In the genomic region with DNA sequence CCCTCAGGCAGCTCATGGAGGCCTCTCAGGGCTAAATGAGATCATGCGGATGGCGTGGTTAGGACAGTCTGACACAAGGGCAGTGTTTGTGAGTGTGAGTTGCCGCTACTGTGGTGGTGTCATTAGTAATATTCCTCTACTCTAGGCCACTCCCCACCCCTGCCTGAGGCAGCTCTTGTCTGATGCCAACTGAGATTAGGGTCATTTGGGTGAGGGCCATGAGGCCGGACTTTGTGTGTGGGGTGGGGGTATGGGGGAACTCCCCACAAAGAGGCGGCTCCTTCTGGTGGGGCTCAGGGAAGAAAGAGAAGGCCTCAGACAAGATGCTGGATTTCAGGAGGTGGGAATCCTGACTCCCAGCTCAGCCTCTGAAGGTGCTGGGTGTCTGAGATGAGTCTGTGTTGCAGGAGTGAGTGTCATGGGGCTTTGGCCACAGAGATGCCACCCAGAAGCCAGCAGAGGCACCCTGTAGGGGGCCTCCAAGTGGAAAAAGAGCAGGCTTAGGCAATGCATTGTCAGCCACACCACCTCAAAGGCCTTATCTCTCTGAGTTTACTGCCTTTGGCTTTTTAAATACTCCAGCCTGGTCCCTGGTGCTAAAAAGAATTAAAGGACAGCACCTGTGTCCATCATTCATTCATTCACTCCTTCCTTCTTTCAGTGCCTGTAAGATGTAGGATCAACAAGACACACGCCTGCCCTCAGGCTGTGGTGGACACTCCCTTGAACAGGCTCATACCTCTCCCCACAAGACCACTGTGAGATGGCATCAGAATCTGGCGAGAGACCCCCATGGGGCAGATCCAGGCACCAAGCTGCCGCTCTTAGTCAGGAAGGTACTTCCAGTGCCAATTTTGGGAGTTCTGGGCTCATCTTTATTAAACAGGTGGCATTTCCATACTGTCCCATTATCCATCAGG, we compare ENCODE assay signal across 14 cellular contexts.
DNase-seq lines count a peak whose midpoint lies in the region; ATAC-seq, FAIRE-seq and TF ChIP-seq lines count a peak whose summit lies in the region.
"Had no signal": no experiment of that assay in that cellular context is flagged by ENCODE, and none has a peak within 500 bp of the region (broad histone marks: within the 10 kb centered on the region; RNA-seq: fewer than 3 reads in every experiment).

No MANE protein-coding gene starts in this region.

- H3K9me2 ChIP-seq in GM23248 (ENCODE audit: insufficient read depth) = no peaks in the 10 kb centered on the region

- no peaks in the 10 kb centered on the region for H3K27me3 Mint-ChIP-seq in brain
- H3K27me3 Mint-ChIP-seq in activated CD4-positive, alpha-beta T cell treated with anti-CD3 and anti-CD28 coated beads, Interleukin-2, amount 10 ng/mL, durations not matched to agents 7 days and 5 days = peaks cover 7% of the 10 kb centered on the region

- H3K4me3 ChIP-seq in GM23248 = no peak overlapping the region
- no peak overlapping the region for H3K4me3 ChIP-seq in pancreas
- H3K4me3 ChIP-seq: hepatocyte had no signal

- no peak for FAIRE-seq in pancreas (lab: Jason Lieb, UNC)

- no peak overlapping the region for H3K4me3 Mint-ChIP-seq in brain
- H3K4me3 Mint-ChIP-seq in activated CD4-positive, alpha-beta T cell treated with anti-CD3 and anti-CD28 coated beads, Interleukin-2, amount 10 ng/mL, durations not matched to agents 7 days and 5 days = no peak overlapping the region
- H3K4me3 Mint-ChIP-seq: stimulated activated naive CD8-positive, alpha-beta T cell treated with anti-CD3 and anti-CD28 coated beads, Interleukin-15, Interleukin-2, amounts not matched to agents 100 ng/mL and 50 ng/mL, for 24 hours had no signal

- H3K27ac Mint-ChIP-seq in brain = peak overlapping the region in 3 of 5 experiments; percentile 35 to 82 (median 64)
- H3K27ac Mint-ChIP-seq in activated CD4-positive, alpha-beta T cell treated with anti-CD3 and anti-CD28 coated beads, Interleukin-2, amount 10 ng/mL, durations not matched to agents 7 days and 5 days = no peak overlapping the region
- H3K27ac Mint-ChIP-seq: stimulated activated naive CD8-positive, alpha-beta T cell treated with anti-CD3 and anti-CD28 coated beads, Interleukin-15, Interleukin-2, amounts not matched to agents 100 ng/mL and 50 ng/mL, for 24 hours had no signal

- H3K36me3 ChIP-seq in GM23248 (ENCODE audit: low read depth) = no peaks in the 10 kb centered on the region
- H3K36me3 ChIP-seq in pancreas = no peaks in the 10 kb centered on the region

- H3K4me1 ChIP-seq in GM23248 (ENCODE audit: insufficient read depth) (0 out of 2 replicates have a peak, but pooled peaks cover 6% of the 10 kb centered on the region), pancreas (no peaks in the 10 kb centered on the region)

- H3K36me3 Mint-ChIP-seq in brain = no peaks in the 10 kb centered on the region
- H3K36me3 Mint-ChIP-seq in activated CD4-positive, alpha-beta T cell treated with anti-CD3 and anti-CD28 coated beads, Interleukin-2, amount 10 ng/mL, durations not matched to agents 7 days and 5 days (ENCODE audit: low read depth) = no peaks in the 10 kb centered on the region

- H3K9ac ChIP-seq in GM23248 = no peak overlapping the region

- H3K79me2 ChIP-seq in GM23248 (ENCODE audit: insufficient read depth) = no peaks in the 10 kb centered on the region
- H3K79me2 ChIP-seq: hepatocyte had no signal

- peaks cover 58% of the 10 kb centered on the region for H3K4me1 Mint-ChIP-seq in brain
- H3K4me1 Mint-ChIP-seq in activated CD4-positive, alpha-beta T cell treated with anti-CD3 and anti-CD28 coated beads, Interleukin-2, amount 10 ng/mL, durations not matched to agents 7 days and 5 days = no peaks in the 10 kb centered on the region

- CTCF ChIA-PET in activated CD4-positive, alpha-beta T cell treated with anti-CD3 and anti-CD28 coated beads, Interleukin-2, amount 10 ng/mL, durations not matched to agents 7 days and 5 days (lab: Charles Lee) = interaction anchor here (1.0 kb wide), 1 partner anchor 19 kb away, joined by 3 read pairs; no protein-coding TSS in a partner anchor

- in situ Hi-C loops in GM23248 (cut with MboI) = no loop called here

- peak in 3 of 4 donors; percentile 7 to 31 (median 9) for ATAC-seq in pancreas

- TF ChIP-seq CTCF in brain (conservative IDR thresholded peaks at IDR 0.05) = no peak
- TF ChIP-seq CTCF in pancreas (IDR thresholded peaks at IDR 0.05) = no peak

- POLR2A ChIA-PET in activated CD4-positive, alpha-beta T cell treated with anti-CD3 and anti-CD28 coated beads, Interleukin-2, amount 10 ng/mL, durations not matched to agents 7 days and 5 days (lab: Charles Lee) = no interaction called here

- H2AFZ ChIP-seq in GM23248 = no peak overlapping the region
- H2AFZ ChIP-seq: hepatocyte had no signal

- H3K9me3 Mint-ChIP-seq in brain = peaks cover 8 to 20% (median 12%) of the 10 kb centered on the region in 5 experiments
- H3K9me3 Mint-ChIP-seq in activated CD4-positive, alpha-beta T cell treated with anti-CD3 and anti-CD28 coated beads, Interleukin-2, amount 10 ng/mL, durations not matched to agents 7 days and 5 days = peaks cover 3% of the 10 kb centered on the region

- intact Hi-C loops in pancreas (cut with DNase I) = loop anchor here in 2 of 3 donors (5.0 to 10.0 kb wide), 3 partner anchors 95 to 187 kb away; no protein-coding TSS in a partner anchor

- H3F3A ChIP-seq in GM23248 (ENCODE audit: insufficient read depth) = no peaks in the 10 kb centered on the region

- WGBS in GM23248 (ENCODE audit: low coverage in 1 of 2, low lambda C conversion rate in 2 of 2, missing lambda C conversion rate in 2 of 2), 2 experiments = 91 to 94% methylated on average over 8 of the region's 8 CpGs
- 88 to 89% methylated on average over 8 of the region's 8 CpGs for WGBS in pancreas, 2 donors

- no peak overlapping the region for H3K27ac ChIP-seq in GM23248
- H3K27ac ChIP-seq in pancreas = no peak overlapping the region
- H3K27ac ChIP-seq: C4-2B, hepatocyte had no signal

- no peaks in the 10 kb centered on the region for H3K27me3 ChIP-seq in GM23248 (replicated peaks; ENCODE audit: insufficient read depth)
- no peaks in the 10 kb centered on the region for H3K27me3 ChIP-seq in pancreas
- H3K27me3 ChIP-seq: hepatocyte had no signal

- no peaks in the 10 kb centered on the region for H3K9me3 ChIP-seq in GM23248 (ENCODE audit: low read depth)
- no peaks in the 10 kb centered on the region for H3K9me3 ChIP-seq in pancreas

- no peaks in the 10 kb centered on the region for H4K20me1 ChIP-seq in GM23248 (ENCODE audit: insufficient read depth)

- no peak overlapping the region for H3K4me2 ChIP-seq in GM23248 (ENCODE audit: unreplicated experiment)
- H3K4me2 ChIP-seq: hepatocyte had no signal

- peak; percentile 32 for DNase-seq in GM23248
- peak; percentile 18 for DNase-seq in NOMO-1 treated with DMSO at 0.1 percent for 48 hours (lab: John Stamatoyannopoulos, UW; ENCODE audit: unreplicated experiment)
- DNase-seq in pancreas = no peak
- DNase-seq in activated CD4-positive, alpha-beta T cell treated with anti-CD3 and anti-CD28 coated beads, Interleukin-2, amount 10 ng/mL, durations not matched to agents 7 days and 5 days = no peak
- DNase-seq in COLO829 (ENCODE audit: low spot score) = no peak
- DNase-seq in HK-2 (ENCODE audit: unreplicated experiment) = no peak
- DNase-seq: NCI-H226; occipital lobe; SIG-M5; stimulated activated CD4-positive, alpha-beta T cell treated with anti-CD3 and anti-CD28 coated beads, Interleukin-2, amount 100 ng/mL, for 24 hours had no signal

Comparison
In these comparisons a context has a peak if more than half of its experiments do, and no peak if none do; other contexts are left out.
1. DNase-seq: peak in GM23248 (single experiment) and NOMO-1 treated with DMSO at 0.1 percent for 48 hours (single experiment); none in pancreas (0 of 6), activated CD4-positive, alpha-beta T cell treated with anti-CD3 and anti-CD28 coated beads, Interleukin-2, amount 10 ng/mL, durations not matched to agents 7 days and 5 days (single experiment), COLO829 (single experiment) and HK-2 (single experiment).